Comparison of ENCODE assay signal across 11 cellular contexts in the genomic region with DNA sequence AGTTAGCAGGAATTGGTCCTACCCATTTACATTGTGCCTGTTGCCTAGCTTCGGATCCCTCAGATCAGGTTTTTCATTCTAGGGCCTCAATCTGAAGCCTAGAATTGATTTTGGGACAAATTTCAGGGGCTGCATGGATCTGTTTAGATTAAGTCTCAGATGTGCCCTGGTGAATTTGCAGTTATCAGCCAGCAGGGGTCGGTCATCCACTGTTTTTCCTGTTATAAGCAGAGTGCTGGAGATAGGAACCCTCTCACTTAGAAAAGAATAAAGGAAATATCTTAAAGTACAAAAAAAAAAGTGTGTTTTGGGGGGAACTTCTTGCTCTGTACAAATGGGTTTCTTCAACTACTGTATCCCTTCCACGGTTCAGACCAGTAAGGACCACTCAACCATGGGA.
A peak's percentile ranks its signal among the peaks of the same experiment; 100 is the strongest.
DNase-seq lines count a peak whose midpoint lies in the region; ATAC-seq, FAIRE-seq and TF ChIP-seq lines count a peak whose summit lies in the region.
"Had no signal": no experiment of that assay in that cellular context is flagged by ENCODE, and none has a peak within 500 bp of the region (broad histone marks: within the 10 kb centered on the region; RNA-seq: fewer than 3 reads in every experiment).

No MANE protein-coding gene starts in this region.

- peak; percentile 61 for TF ChIP-seq CTCF in OCI-LY1 (IDR thresholded peaks at IDR 0.05; ENCODE audit: low read length)

- H3K4me2 ChIP-seq in OCI-LY1 (ENCODE audit: low read length): no peak overlapping the region

- H2AFZ ChIP-seq in OCI-LY1 (ENCODE audit: low read length): no peak overlapping the region

- no peak overlapping the region for H3K9ac ChIP-seq in OCI-LY1 (ENCODE audit: low read length)

- H4K20me1 ChIP-seq in OCI-LY1 (ENCODE audit: insufficient read depth, low read length): no peaks in the 10 kb centered on the region

- FAIRE-seq in small intestine (lab: Jason Lieb, UNC): no peak

- H3K4me1 ChIP-seq in OCI-LY1 (ENCODE audit: insufficient read depth, low read length, severe bottlenecking) (no peaks in the 10 kb centered on the region), small intestine (ENCODE audit: control insufficient read depth in 2 of 2, insufficient read depth in 1 of 2, low read depth in 1 of 2, low read length in 1 of 2) (no peaks in the 10 kb centered on the region)
- H3K4me1 ChIP-seq: heart left ventricle had no signal

- H3K27ac ChIP-seq in OCI-LY1 (ENCODE audit: low read depth, low read length, poor library complexity, severe bottlenecking): no peak overlapping the region
- H3K27ac ChIP-seq in small intestine (ENCODE audit: low read depth in 1 of 2, low read length in 1 of 2): no peak overlapping the region
- H3K27ac ChIP-seq: heart left ventricle had no signal

- H3K36me3 ChIP-seq in OCI-LY1 (ENCODE audit: insufficient read depth, low read length) (no peaks in the 10 kb centered on the region), small intestine (ENCODE audit: control insufficient read depth in 2 of 2, insufficient read depth in 2 of 2, low read length in 2 of 2) (no peaks in the 10 kb centered on the region)
- H3K36me3 ChIP-seq: heart left ventricle had no signal

- no peak overlapping the region for H3K4me3 ChIP-seq in OCI-LY1 (ENCODE audit: low read depth, low read length, poor library complexity, severe bottlenecking)
- H3K4me3 ChIP-seq in small intestine (ENCODE audit: low read depth in 1 of 2, low read length in 2 of 2): no peak overlapping the region
- H3K4me3 ChIP-seq: heart left ventricle had no signal

- no peaks in the 10 kb centered on the region for H3K9me3 ChIP-seq in OCI-LY1 (ENCODE audit: low read length)
- no peaks in the 10 kb centered on the region for H3K9me3 ChIP-seq in small intestine (ENCODE audit: control insufficient read depth, low read depth)

- no peaks in the 10 kb centered on the region for H3K79me2 ChIP-seq in OCI-LY1 (ENCODE audit: insufficient read depth, low read length)

- DNase-seq in NCI-H82 (lab: John Stamatoyannopoulos, UW) (peak; percentile 34), NCI-H82 treated with DMSO at 0.1 percent for 48 hours (lab: John Stamatoyannopoulos, UW; ENCODE audit: unreplicated experiment) (no peak), dermis blood vessel endothelial cell (peak; percentile 8), small intestine (peak; percentile 16)
- DNase-seq in stimulated activated CD4-positive, alpha-beta T cell treated with anti-CD3 and anti-CD28 coated beads, Interleukin-2, amount 100 ng/mL, for 48 hours: no peak
- DNase-seq: activated T-cell treated with anti-CD3 and anti-CD28 coated beads for 4 hours, heart left ventricle, NCI-H526 had no signal

- no peaks in the 10 kb centered on the region for H3K27me3 ChIP-seq in OCI-LY1 (ENCODE audit: insufficient read depth, low read length)
- H3K27me3 ChIP-seq in small intestine (ENCODE audit: control insufficient read depth in 2 of 2, insufficient read depth in 2 of 2, low read length in 2 of 2): no peaks in the 10 kb centered on the region
- H3K27me3 ChIP-seq: heart left ventricle had no signal

- no peaks in the 10 kb centered on the region for H3F3A ChIP-seq in OCI-LY1 (ENCODE audit: insufficient read depth, low read length)

- no peak for ATAC-seq in HG02938 (IDR thresholded peaks at IDR 0.05; ENCODE audit: unreplicated experiment)
- ATAC-seq in HG03378 (IDR thresholded peaks at IDR 0.05; ENCODE audit: unreplicated experiment): no peak
- ATAC-seq: heart left ventricle had no signal

- no peaks in the 10 kb centered on the region for H3K9me2 ChIP-seq in OCI-LY1 (ENCODE audit: low read depth, low read length)

- 74 to 79% (median 78%) methylated on average over 3 of the region's 3 CpGs for whole genome bisulfite sequencing in small intestine, 3 donors

Comparison
In these comparisons a context has a peak if more than half of its experiments do, and no peak if none do; other contexts are left out.
1. DNase-seq: peak in NCI-H82 (single experiment), dermis blood vessel endothelial cell (single experiment) and small intestine (single experiment); none in NCI-H82 treated with DMSO at 0.1 percent for 48 hours (single experiment) and stimulated activated CD4-positive, alpha-beta T cell treated with anti-CD3 and anti-CD28 coated beads, Interleukin-2, amount 100 ng/mL, for 48 hours (0 of 2).